11 cellular contexts compared by ENCODE assay signal in genomic region chr10:17984056-17984455, GRCh38. TPM values are rescaled to one million over a fixed set of nuclear protein-coding genes. Genes with fewer than 3 reads are reported as not detected.
A peak's percentile ranks its signal among the peaks of the same experiment; 100 is the strongest.
DNase-seq lines count a peak whose midpoint lies in the region; ATAC-seq and TF ChIP-seq lines count a peak whose summit lies in the region.
"Had no signal": no experiment of that assay in that cellular context is flagged by ENCODE, and none has a peak within 500 bp of the region (broad histone marks: within the 10 kb centered on the region; RNA-seq: fewer than 3 reads in every experiment).

No MANE protein-coding gene starts in this region.

- H3K36me3 Mint-ChIP-seq in effector memory CD8-positive, alpha-beta T cell (ENCODE audit: insufficient read depth): no peaks in the 10 kb centered on the region
- H3K36me3 Mint-ChIP-seq: naive thymus-derived CD4-positive, alpha-beta T cell had no signal

- H3K4me3 ChIP-seq in NB4 (ENCODE audit: low read depth, low read length): no peak overlapping the region

- H3K4me3 Mint-ChIP-seq in effector memory CD8-positive, alpha-beta T cell: no peak overlapping the region
- H3K4me3 Mint-ChIP-seq: naive thymus-derived CD4-positive, alpha-beta T cell had no signal

- ATAC-seq in GM18870 (IDR thresholded peaks at IDR 0.05; ENCODE audit: unreplicated experiment) (peak; percentile 91), HG02798 (IDR thresholded peaks at IDR 0.05; ENCODE audit: poor library complexity, unreplicated experiment) (peak; percentile 66)
- ATAC-seq in effector memory CD8-positive, alpha-beta T cell (replicated peaks): no peak
- ATAC-seq: naive thymus-derived CD4-positive, alpha-beta T cell had no signal

- no peak for TF ChIP-seq POLR2A in NB4 (IDR thresholded peaks at IDR 0.05; ENCODE audit: extremely low read depth, insufficient read length)

- H3K4me1 Mint-ChIP-seq in effector memory CD8-positive, alpha-beta T cell (ENCODE audit: low read depth in 2 of 2): no peaks in the 10 kb centered on the region
- H3K4me1 Mint-ChIP-seq: naive thymus-derived CD4-positive, alpha-beta T cell had no signal

- no peak overlapping the region for H3K27ac Mint-ChIP-seq in effector memory CD8-positive, alpha-beta T cell

- TF ChIP-seq CTCF in NB4 (IDR thresholded peaks at IDR 0.05; ENCODE audit: low read depth, low read length): no peak

- peaks cover 0 to 2% of the 10 kb centered on the region in 2 donors for H3K9me3 Mint-ChIP-seq in effector memory CD8-positive, alpha-beta T cell

- DNase-seq in NB4 (ENCODE audit: low read depth) (peak; percentile 46), myocyte (ENCODE audit: low read depth) (peak; percentile 50), NCI-H1417 (lab: John Stamatoyannopoulos, UW) (no peak), NCI-H1436 treated with DMSO at 0.1 percent for 48 hours (lab: John Stamatoyannopoulos, UW) (no peak), GM19240 (ENCODE audit: insufficient read length, low spot score) (no peak)
- no peak for DNase-seq in effector memory CD8-positive, alpha-beta T cell
- DNase-seq: naive thymus-derived CD4-positive, alpha-beta T cell had no signal

- no peaks in the 10 kb centered on the region for H3K27me3 Mint-ChIP-seq in effector memory CD8-positive, alpha-beta T cell

RNA-seq across cellular contexts. Expression of gene SLC39A12, which starts 32.3 kb away (rescaled TPM):
- total RNA-seq in myocyte: not detected in 2 replicates
- not detected for polyA plus RNA-seq in myocyte (2012)
- total RNA-seq: activated CD8-positive, alpha-beta memory T cell treated with anti-CD3 and anti-CD28 coated beads for 36 hours; endothelial cell of umbilical vein; naive thymus-derived CD4-positive, alpha-beta T cell had no signal
- polyA plus RNA-seq: endothelial cell of umbilical vein; naive thymus-derived CD4-positive, alpha-beta T cell had no signal

Comparison
In these comparisons a context has a peak if more than half of its experiments do, and no peak if none do; other contexts are left out.
1. DNase-seq: peak in NB4 (single experiment) and myocyte (single experiment); none in NCI-H1417 (0 of 3), effector memory CD8-positive, alpha-beta T cell (0 of 3), NCI-H1436 treated with DMSO at 0.1 percent for 48 hours (single experiment) and GM19240 (single experiment).